ENCODE assay signal across 9 cellular contexts in the genomic region with DNA sequence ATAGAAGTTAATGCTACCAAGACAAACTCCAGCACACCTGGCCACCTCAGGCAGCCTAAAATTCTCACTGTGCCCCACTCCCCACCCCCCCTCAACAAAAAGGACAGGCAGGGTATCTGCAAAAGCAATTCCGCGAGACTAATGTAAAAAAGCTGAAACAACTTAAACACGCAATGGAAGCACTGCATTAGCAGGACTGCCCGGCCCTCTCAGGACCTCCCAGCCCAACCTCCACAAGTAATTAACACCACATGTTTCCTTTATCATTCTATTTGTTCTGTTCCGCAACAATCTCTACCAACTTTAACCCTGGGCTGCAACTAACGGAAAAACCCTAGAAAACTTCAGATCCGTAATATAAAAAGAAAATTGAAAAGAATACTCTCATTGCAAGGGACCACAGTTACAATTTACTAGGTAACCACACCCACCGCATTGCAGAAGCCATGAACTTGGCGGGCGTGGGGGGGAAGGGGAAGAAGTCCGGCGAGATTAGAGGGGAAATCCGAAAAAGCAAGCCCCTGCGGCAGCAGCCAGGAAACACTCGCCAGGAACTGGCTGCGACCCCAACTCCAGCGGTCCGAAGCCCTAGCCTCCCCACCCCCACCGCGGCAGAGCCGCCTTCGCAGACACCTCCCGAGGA. TPM values are rescaled to one million over a fixed set of nuclear protein-coding genes. Genes with fewer than 3 reads are reported as not detected.
DNase-seq lines count a peak whose midpoint lies in the region.
"Had no signal": no experiment of that assay in that cellular context is flagged by ENCODE, and none has a peak within 500 bp of the region (broad histone marks: within the 10 kb centered on the region; RNA-seq: fewer than 3 reads in every experiment).

No MANE protein-coding gene starts in this region.

- no peak overlapping the region for H3K27ac Mint-ChIP-seq in IgD-negative memory B cell

- no peaks in the 10 kb centered on the region for H3K36me3 ChIP-seq in ACC112 (ENCODE audit: insufficient read depth, low read length)
- H3K36me3 ChIP-seq in mesenchymal stem cell (ENCODE audit: control insufficient read depth in 1 of 2, insufficient read depth in 2 of 2, low read depth in 1 of 2, low read length in 2 of 2), result no peaks in the 10 kb centered on the region

- H3K27ac ChIP-seq in ACC112 (ENCODE audit: low read depth, low read length) (no peak overlapping the region), mesenchymal stem cell (ENCODE audit: low read length, poor library complexity, severe bottlenecking) (no peak overlapping the region)

- no peak overlapping the region for H3K23ac ChIP-seq in mesenchymal stem cell (ENCODE audit: low read length in 2 of 2)

- peaks cover 0 to 5% (median 0%) of the 10 kb centered on the region in 3 donors for H3K9me3 Mint-ChIP-seq in IgD-negative memory B cell

- H3K27me3 Mint-ChIP-seq in IgD-negative memory B cell, result peaks cover 36% of the 10 kb centered on the region

- H3K14ac ChIP-seq in mesenchymal stem cell (ENCODE audit: low read length in 2 of 2), result no peak overlapping the region

- no peak overlapping the region for H2AK5ac ChIP-seq in mesenchymal stem cell (ENCODE audit: low read length, severe bottlenecking)

- no peak overlapping the region for H3K4ac ChIP-seq in mesenchymal stem cell (ENCODE audit: low read depth in 1 of 2, low read length in 2 of 2)

- DNase-seq in dedifferentiated amniotic fluid mesenchymal stem cell (ENCODE audit: extremely low spot score) (peak; percentile 52), mesenchymal stem cell (no peak), DMS153 (lab: John Stamatoyannopoulos, UW) (no peak), NCI-H1694 treated with DMSO at 0.1 percent for 48 hours (lab: John Stamatoyannopoulos, UW) (no peak), inferior parietal cortex (ENCODE audit: extremely low spot score) (no peak), occipital lobe (lab: John Stamatoyannopoulos, UW) (no peak)
- DNase-seq: SHP77 had no signal

- peaks cover 32% of the 10 kb centered on the region for H3K27me3 ChIP-seq in ACC112 (ENCODE audit: insufficient read depth, low read length)
- peaks cover 0 to 16% of the 10 kb centered on the region in 2 experiments for H3K27me3 ChIP-seq in mesenchymal stem cell (ENCODE audit: control insufficient read depth in 1 of 2, insufficient read depth in 1 of 2, low read length in 2 of 2)

- no peak overlapping the region for H2AFZ ChIP-seq in ACC112 (ENCODE audit: low read length, unreplicated experiment)
- H2AFZ ChIP-seq in mesenchymal stem cell (ENCODE audit: low read depth, low read length), result no peak overlapping the region

- peak overlapping the region; percentile 99 for H3K4me2 ChIP-seq in mesenchymal stem cell (ENCODE audit: low read length, poor library complexity, severe bottlenecking)

- peak overlapping the region; percentile 93 for H3K9ac ChIP-seq in mesenchymal stem cell (ENCODE audit: low read length)

- H3K79me1 ChIP-seq in mesenchymal stem cell (replicated peaks; ENCODE audit: low read length, poor library complexity, severe bottlenecking), result no peaks in the 10 kb centered on the region

- peak overlapping the region; percentile 63 for H3K4me3 ChIP-seq in ACC112 (ENCODE audit: low read depth, low read length)
- H3K4me3 ChIP-seq in mesenchymal stem cell (ENCODE audit: insufficient read depth in 1 of 2, low read depth in 1 of 2, low read length in 2 of 2), result peak overlapping the region; percentile 70 to 90

- no peak overlapping the region for H2BK120ac ChIP-seq in mesenchymal stem cell (ENCODE audit: low read depth, low read length)

- WGBS in mesenchymal stem cell, result under 1% methylated on average over 17 of the region's 23 CpGs

- H2BK15ac ChIP-seq in mesenchymal stem cell (ENCODE audit: low read depth, poor library complexity, severe bottlenecking), result no peak overlapping the region

- H4K8ac ChIP-seq in mesenchymal stem cell (ENCODE audit: low read length), result no peak overlapping the region

- H3K4me1 Mint-ChIP-seq in IgD-negative memory B cell, result peaks cover 0 to 4% (median 3%) of the 10 kb centered on the region in 3 donors

- H3K18ac ChIP-seq in mesenchymal stem cell (ENCODE audit: low read depth in 1 of 2, low read length in 2 of 2), result no peak overlapping the region

- H3K4me1 ChIP-seq in ACC112 (ENCODE audit: control insufficient read depth, insufficient read depth, low read length, unreplicated experiment) (no peaks in the 10 kb centered on the region), mesenchymal stem cell (ENCODE audit: control insufficient read depth, insufficient read depth, low read depth, low read length) (peaks cover 12% of the 10 kb centered on the region)

- H3K36me3 Mint-ChIP-seq in IgD-negative memory B cell, result no peaks in the 10 kb centered on the region

- H2BK12ac ChIP-seq in mesenchymal stem cell (ENCODE audit: low read length in 2 of 2), result no peak overlapping the region

- H3K79me2 ChIP-seq in ACC112 (ENCODE audit: control insufficient read depth, insufficient read depth, low read length, unreplicated experiment), result no peaks in the 10 kb centered on the region

- H4K91ac ChIP-seq in mesenchymal stem cell (ENCODE audit: low read length), result no peak overlapping the region

- H2BK5ac ChIP-seq in mesenchymal stem cell (ENCODE audit: low read depth, low read length, poor library complexity, severe bottlenecking), result no peak overlapping the region

- no peaks in the 10 kb centered on the region for H3K9me3 ChIP-seq in mesenchymal stem cell (ENCODE audit: control insufficient read depth, low read length)

- H3K4me3 Mint-ChIP-seq in IgD-negative memory B cell, result peak overlapping the region; percentile 3 to 66 (median 32)

RNA-seq across cellular contexts. Expression of gene EPB41L3, which starts 1.3 kb away (rescaled TPM):
- 0.39 TPM for polyA plus RNA-seq in IgD-negative memory B cell
- polyA plus RNA-seq in mesenchymal stem cell (2013, experiment 1 of 2), result 0.23 TPM
- polyA plus RNA-seq in mesenchymal stem cell (2013, experiment 2 of 2), result 0.33 TPM
- 72.7 TPM for total RNA-seq in occipital lobe
